In genomic region chr9:36486933-36487481, GRCh38 we compare ENCODE assay signal across 8 cellular contexts.
DNase-seq lines count a peak whose midpoint lies in the region; ATAC-seq lines count a peak whose summit lies in the region.

No MANE protein-coding gene starts in this region.

- peak overlapping the region; percentile 90 for H3K9ac ChIP-seq in GM23248

- peaks cover 40 to 50% of the 10 kb centered on the region in 2 donors for H3K4me1 Mint-ChIP-seq in effector memory CD8-positive, alpha-beta T cell (ENCODE audit: low read depth in 2 of 2)

- in situ Hi-C loops in GM23248 (cut with MboI) = no loop called here

- H3K4me3 ChIP-seq in GM08714 (ENCODE audit: low read length) (peak overlapping the region; percentile 82), GM23248 (peak overlapping the region; percentile 98)

- WGBS in GM23248 (ENCODE audit: low coverage in 1 of 2, low lambda C conversion rate in 2 of 2, missing lambda C conversion rate in 2 of 2), 2 experiments = 0% methylated on average over 20 to 41 of the region's 63 CpGs

- H3K4me1 ChIP-seq in GM23248 (ENCODE audit: insufficient read depth) = peaks cover 16% of the 10 kb centered on the region

- no peaks in the 10 kb centered on the region for H3K9me3 ChIP-seq in GM23248 (ENCODE audit: low read depth)

- no peaks in the 10 kb centered on the region for H3K9me2 ChIP-seq in GM23248 (ENCODE audit: insufficient read depth)

- H3K27me3 ChIP-seq in GM23248 (replicated peaks; ENCODE audit: insufficient read depth) = no peaks in the 10 kb centered on the region

- H2AFZ ChIP-seq in GM23248 = peak overlapping the region; percentile 74

- H3K4me3 Mint-ChIP-seq in effector memory CD8-positive, alpha-beta T cell = peak overlapping the region; percentile 72 to 79

- DNase-seq in GM23248 (peak; percentile 60), LHCN-M2 (ENCODE audit: low read depth) (peak; percentile 20), mucosa of gallbladder (ENCODE audit: low spot score) (peak; percentile 14), NCI-H2171 (lab: John Stamatoyannopoulos, UW) (no peak)
- DNase-seq in activated CD4-positive, alpha-beta T cell treated with anti-CD3 and anti-CD28 coated beads, Interleukin-2, amount 50 U/mL, for 1 hour = peak; percentile 27
- peak; percentile 29 to 43 (median 33) for DNase-seq in effector memory CD8-positive, alpha-beta T cell
- DNase-seq in stimulated activated naive CD4-positive, alpha-beta T cell treated with Interleukin-2 at 50 U/mL for 16 hours (lab: John Stamatoyannopoulos, UW) = peak; percentile 40

- peak; percentile 11 for ATAC-seq in effector memory CD8-positive, alpha-beta T cell (replicated peaks)

- H3F3A ChIP-seq in GM23248 (ENCODE audit: insufficient read depth) = peaks cover 18% of the 10 kb centered on the region

- no peaks in the 10 kb centered on the region for H3K27me3 Mint-ChIP-seq in effector memory CD8-positive, alpha-beta T cell

- no peaks in the 10 kb centered on the region; the same call in 1 of the 2 replicates for H4K20me1 ChIP-seq in GM23248 (ENCODE audit: insufficient read depth)

- H3K27ac Mint-ChIP-seq in effector memory CD8-positive, alpha-beta T cell = peak overlapping the region; percentile 87 to 88

- H3K9me3 Mint-ChIP-seq in effector memory CD8-positive, alpha-beta T cell = no peaks in the 10 kb centered on the region

- H3K36me3 ChIP-seq in GM23248 (ENCODE audit: low read depth) = no peaks in the 10 kb centered on the region

- peak overlapping the region; percentile 97 for H3K4me2 ChIP-seq in GM23248 (ENCODE audit: unreplicated experiment)

- peak overlapping the region; percentile 64 for H3K27ac ChIP-seq in GM23248

- H3K79me2 ChIP-seq in GM23248 (ENCODE audit: insufficient read depth) = peaks cover 50% of the 10 kb centered on the region

- peaks cover 13% of the 10 kb centered on the region for H3K36me3 Mint-ChIP-seq in effector memory CD8-positive, alpha-beta T cell (ENCODE audit: insufficient read depth)
